In genomic region chr17:56863974-56864373, GRCh38 we compare ENCODE assay signal across 32 cellular contexts.
"Had no signal": no experiment of that assay in that cellular context is flagged by ENCODE, and none has a peak within 500 bp of the region (broad histone marks: within the 10 kb centered on the region; RNA-seq: fewer than 3 reads in every experiment).

No MANE protein-coding gene starts in this region.

- H3K27me3 Mint-ChIP-seq: activated CD4-positive, alpha-beta memory T cell treated with anti-CD3 and anti-CD28 coated beads, Interleukin-2, amount 10 ng/mL, durations not matched to agents 7 days and 5 days; progenitor cell of endocrine pancreas; stimulated activated naive CD8-positive, alpha-beta T cell treated with anti-CD3 and anti-CD28 coated beads, Interleukin-15, Interleukin-2, amounts not matched to agents 100 ng/mL and 50 ng/mL, for 24 hours had no signal

- H3K36me3 Mint-ChIP-seq: activated naive CD4-positive, alpha-beta T cell treated with anti-CD3 and anti-CD28 coated beads, Interleukin-2, amount 50 U/mL, for 72 hours had no signal

- H3K27ac Mint-ChIP-seq: activated CD4-positive, alpha-beta memory T cell treated with anti-CD3 and anti-CD28 coated beads, Interleukin-2, amount 10 ng/mL, durations not matched to agents 7 days and 5 days; activated naive CD4-positive, alpha-beta T cell treated with anti-CD3 and anti-CD28 coated beads, Interleukin-2, amount 50 U/mL, for 72 hours; activated T-cell treated with anti-CD3 and anti-CD28 coated beads, Interleukin-2, amount 50 U/mL, for 72 hours; immature natural killer cell; natural killer cell; progenitor cell of endocrine pancreas; stimulated activated effector memory CD8-positive, alpha-beta T cell treated with anti-CD3 and anti-CD28 coated beads, Interleukin-12 subunit alpha, Interleukin-12 subunit beta, amount 100 ng/mL, for 72 hours; stimulated activated naive CD8-positive, alpha-beta T cell treated with anti-CD3 and anti-CD28 coated beads, Interleukin-15, Interleukin-2, amounts not matched to agents 100 ng/mL and 50 ng/mL, for 24 hours; T-helper 1 cell treated with Interleukin-12 subunit alpha and Interleukin-12 subunit beta and Interleukin-4 antibody, amounts not matched to agents 30 μg/mL and 1 μg/mL, for 36 hours had no signal

- H3K4me1 Mint-ChIP-seq: activated CD4-positive, alpha-beta memory T cell treated with anti-CD3 and anti-CD28 coated beads, Interleukin-2, amount 10 ng/mL, durations not matched to agents 7 days and 5 days; immature natural killer cell; natural killer cell; stimulated activated effector memory CD8-positive, alpha-beta T cell treated with anti-CD3 and anti-CD28 coated beads, Interleukin-12 subunit alpha, Interleukin-12 subunit beta, amount 100 ng/mL, for 72 hours had no signal

- H3K27ac ChIP-seq: breast epithelium, esophagus muscularis mucosa, foreskin keratinocyte, heart left ventricle, lower lobe of right lung, ovary, skin epidermis, thoracic aorta, VCaP had no signal

- H3K36me3 ChIP-seq: breast epithelium, ovary had no signal

- H3K9me3 ChIP-seq: breast epithelium, esophagus muscularis mucosa, heart left ventricle, lower lobe of right lung, ovary, thoracic aorta had no signal

- ATAC-seq: activated naive CD4-positive, alpha-beta T cell treated with anti-CD3 and anti-CD28 coated beads, Interleukin-2, amount 50 U/mL, for 72 hours; activated T-cell treated with anti-CD3 and anti-CD28 coated beads, Interleukin-2, amount 50 U/mL, for 72 hours; foreskin keratinocyte; heart left ventricle; left colon; lower lobe of right lung; natural killer cell; sciatic nerve; stimulated activated effector memory CD8-positive, alpha-beta T cell treated with anti-CD3 and anti-CD28 coated beads, Interleukin-12 subunit alpha, Interleukin-12 subunit beta, amount 100 ng/mL, for 72 hours had no signal

- FAIRE-seq: kidney, TTC549, urothelium cell line had no signal

- H3K9me3 Mint-ChIP-seq: activated CD4-positive, alpha-beta memory T cell treated with anti-CD3 and anti-CD28 coated beads, Interleukin-2, amount 10 ng/mL, durations not matched to agents 7 days and 5 days; activated naive CD4-positive, alpha-beta T cell treated with anti-CD3 and anti-CD28 coated beads, Interleukin-2, amount 50 U/mL, for 72 hours; activated T-cell treated with anti-CD3 and anti-CD28 coated beads, Interleukin-2, amount 50 U/mL, for 72 hours; immature natural killer cell; natural killer cell; stimulated activated effector memory CD8-positive, alpha-beta T cell treated with anti-CD3 and anti-CD28 coated beads, Interleukin-12 subunit alpha, Interleukin-12 subunit beta, amount 100 ng/mL, for 72 hours; stimulated activated naive CD8-positive, alpha-beta T cell treated with anti-CD3 and anti-CD28 coated beads, Interleukin-15, Interleukin-2, amounts not matched to agents 100 ng/mL and 50 ng/mL, for 24 hours; T-helper 1 cell treated with Interleukin-12 subunit alpha and Interleukin-12 subunit beta and Interleukin-4 antibody, amounts not matched to agents 30 μg/mL and 1 μg/mL, for 36 hours had no signal

- H3K4me3 ChIP-seq: breast epithelium, esophagus muscularis mucosa, heart left ventricle, lower lobe of right lung, ovary, skin epidermis, thoracic aorta had no signal

- H3K4me1 ChIP-seq: breast epithelium, foreskin keratinocyte, heart left ventricle had no signal

- H3K4me3 Mint-ChIP-seq: activated CD4-positive, alpha-beta memory T cell treated with anti-CD3 and anti-CD28 coated beads, Interleukin-2, amount 10 ng/mL, durations not matched to agents 7 days and 5 days; activated T-cell treated with anti-CD3 and anti-CD28 coated beads, Interleukin-2, amount 50 U/mL, for 72 hours; immature natural killer cell; natural killer cell; stimulated activated effector memory CD8-positive, alpha-beta T cell treated with anti-CD3 and anti-CD28 coated beads, Interleukin-12 subunit alpha, Interleukin-12 subunit beta, amount 100 ng/mL, for 72 hours; stimulated activated naive CD8-positive, alpha-beta T cell treated with anti-CD3 and anti-CD28 coated beads, Interleukin-15, Interleukin-2, amounts not matched to agents 100 ng/mL and 50 ng/mL, for 24 hours; T-helper 1 cell treated with Interleukin-12 subunit alpha and Interleukin-12 subunit beta and Interleukin-4 antibody, amounts not matched to agents 30 μg/mL and 1 μg/mL, for 36 hours had no signal

- H3K27me3 ChIP-seq: breast epithelium, esophagus muscularis mucosa, foreskin keratinocyte, heart left ventricle, ovary had no signal

- DNase-seq: activated CD4-positive, alpha-beta memory T cell treated with anti-CD3 and anti-CD28 coated beads, Interleukin-2, amount 10 ng/mL, durations not matched to agents 7 days and 5 days; activated CD4-positive, alpha-beta T cell treated with anti-CD3 and anti-CD28 coated beads for 4 hours; activated naive CD4-positive, alpha-beta T cell; activated T-cell treated with anti-CD3 and anti-CD28 coated beads, Interleukin-2, amount 50 U/mL, for 72 hours; central memory CD4-positive, alpha-beta T cell; effector CD4-positive, alpha-beta T cell; foreskin keratinocyte; heart left ventricle; hypothalamus; immature natural killer cell; kidney; left colon; lower lobe of right lung; mesendoderm; natural killer cell; ovary; stimulated activated CD4-positive, alpha-beta T cell treated with anti-CD3 and anti-CD28 coated beads, Interleukin-4, amount 100 ng/mL, for 24 hours; T-helper 9 cell; trophoblast cell had no signal
